Comparison of ENCODE assay signal across 8 cellular contexts in genomic region chr18:63155169-63155852, GRCh38.
DNase-seq lines count a peak whose midpoint lies in the region; ATAC-seq and TF ChIP-seq lines count a peak whose summit lies in the region.

No MANE protein-coding gene starts in this region.

- H3K9ac ChIP-seq in IMR-90 (ENCODE audit: low read depth, low read length) = no peak overlapping the region

- TF ChIP-seq CTCF in IMR-90 (conservative IDR thresholded peaks at IDR 0.05; ENCODE audit: low read depth, low read length) (peak; percentile 32), OCI-LY7 (conservative IDR thresholded peaks at IDR 0.05; ENCODE audit: low read length) (peak; percentile 77)

- H4K20me1 ChIP-seq in IMR-90 (ENCODE audit: insufficient read depth, low read length) (no peaks in the 10 kb centered on the region; the same call in 1 of the 2 replicates), OCI-LY7 (ENCODE audit: insufficient read depth, low read length) (no peaks in the 10 kb centered on the region)

- H4K91ac ChIP-seq in IMR-90 (ENCODE audit: insufficient read depth, low read depth, low read length) = no peak overlapping the region

- no peaks in the 10 kb centered on the region; the same call in 1 of the 2 replicates for H3K9me1 ChIP-seq in IMR-90 (ENCODE audit: insufficient read depth, low read length)

- no peak overlapping the region for H2BK5ac ChIP-seq in IMR-90 (ENCODE audit: low read depth, low read length, poor library complexity, severe bottlenecking)

- dilution Hi-C loops in IMR-90 (cut with HindIII; ENCODE audit: low sequenced_read_pairs, unreplicated experiment) = no loop called here

- H3K23ac ChIP-seq in IMR-90 (ENCODE audit: low read depth, low read length) = no peak overlapping the region

- no peaks in the 10 kb centered on the region for H3K36me3 ChIP-seq in IMR-90 (ENCODE audit: control insufficient read depth, insufficient read depth, low read length)
- no peaks in the 10 kb centered on the region for H3K36me3 ChIP-seq in OCI-LY7 (ENCODE audit: insufficient read depth, low read length)

- H3K9me3 ChIP-seq in IMR-90 (ENCODE audit: control insufficient read depth, insufficient read depth, low read length) (no peaks in the 10 kb centered on the region), OCI-LY7 (ENCODE audit: low read length) (no peaks in the 10 kb centered on the region)

- 80% methylated on average over 10 of the region's 23 CpGs; no CpG with 5 or more reads in 1 of the 2 experiments for WGBS in IMR-90 (ENCODE audit: extremely low coverage in 2 of 2, insufficient read length in 1 of 2), 2 experiments

- in situ Hi-C loops in IMR-90 (cut with MboI; ENCODE audit: low sequenced_read_pairs) = no loop called here

- CTCF ChIA-PET in IMR-90 (lab: Yijun Ruan, JAX) (no interaction called here), OCI-LY7 (lab: Charles Lee; ENCODE audit: unreplicated experiment) (interaction anchor here (0.7 kb wide), 1 partner anchor 18 kb away, joined by 3 read pairs; no protein-coding TSS in a partner anchor)

- no peak overlapping the region for H4K8ac ChIP-seq in IMR-90 (ENCODE audit: low read depth in 2 of 2, low read length in 2 of 2)

- BruUV-seq in IMR-90 (replicated peaks; lab: Mats Ljungman, UMichigan) = no TSS peak
- no TSS peak for BruUV-seq in OCI-LY7 (replicated peaks; lab: Mats Ljungman, UMichigan)

- no peaks in the 10 kb centered on the region for H3K79me1 ChIP-seq in IMR-90 (ENCODE audit: low read depth in 1 of 2, low read length in 2 of 2)

- intact Hi-C loops in IMR-90 (cut with micrococcal nuclease) (no loop called here), OCI-LY7 (cut with micrococcal nuclease; ENCODE audit: unreplicated experiment) (loop anchor here (1.0 to 5.0 kb wide), 3 partner anchors 15 to 52 kb away; no protein-coding TSS in a partner anchor), head of caudate nucleus (cut with DNase I) (no loop called here), sciatic nerve (cut with DNase I) (no loop called here)

- H2AK5ac ChIP-seq in IMR-90 (ENCODE audit: low read depth, low read length) = no peak overlapping the region

- H3K27ac ChIP-seq in IMR-90 (ENCODE audit: insufficient read depth, low read length) (no peak overlapping the region), OCI-LY7 (ENCODE audit: low read depth, low read length, poor library complexity, severe bottlenecking) (no peak overlapping the region)

- H3K4me3 ChIP-seq in IMR-90 (ENCODE audit: insufficient read depth, low read depth, low read length) = no peak overlapping the region
- peak overlapping the region; percentile 41 for H3K4me3 ChIP-seq in OCI-LY7 (ENCODE audit: low read depth, low read length, poor library complexity, severe bottlenecking)

- POLR2A ChIA-PET in IMR-90 (lab: Charles Lee; ENCODE audit: unreplicated experiment) (no interaction called here), OCI-LY7 (lab: Charles Lee) (interaction anchor here (0.6 to 2.7 kb wide), 2 partner anchors 14 to 21 kb away, joined by 3 to 8 read pairs; no protein-coding TSS in a partner anchor)

- H3K27me3 ChIP-seq in IMR-90 (ENCODE audit: control insufficient read depth, insufficient read depth, low read length) = peaks cover 18% of the 10 kb centered on the region

- no peak overlapping the region for H3K4ac ChIP-seq in IMR-90 (ENCODE audit: low read depth, low read length)

- H3K56ac ChIP-seq in IMR-90 (ENCODE audit: extremely low read depth, insufficient read depth, low read length) = no peak overlapping the region

- TF ChIP-seq RAD21 in IMR-90 (IDR thresholded peaks at IDR 0.05; ENCODE audit: low read length) = peak; percentile 31

- no peaks in the 10 kb centered on the region for H3K4me1 ChIP-seq in IMR-90 (ENCODE audit: control insufficient read depth, insufficient read depth, low read length)
- peaks cover 55% of the 10 kb centered on the region for H3K4me1 ChIP-seq in OCI-LY7 (ENCODE audit: insufficient read depth, low read length, poor library complexity, severe bottlenecking)

- peak overlapping the region; percentile 42 for H2AK9ac ChIP-seq in IMR-90 (replicated peaks; ENCODE audit: low read depth, low read length, poor library complexity)

- peak; percentile 52 for DNase-seq in DMS 273 treated with DMSO at 0.1 percent for 48 hours (lab: John Stamatoyannopoulos, UW)
- DNase-seq in IMR-90 = no peak
- DNase-seq in OCI-LY7 (ENCODE audit: low spot score) = peak; percentile 79
- peak; percentile 79 for DNase-seq in activated T-helper 9 cell treated with anti-CD3 and anti-CD28 coated beads, Interleukin-2, amount 50 U/mL, for 16 hours (ENCODE audit: low read depth)
- peak in 39 of 42 donors; percentile 16 to 83 (median 63) for DNase-seq in head of caudate nucleus
- DNase-seq in sciatic nerve (ENCODE audit: low spot score) = peak; percentile 75
- no peak for DNase-seq in foreskin melanocyte

- no peak for TF ChIP-seq POLR2A in IMR-90 (IDR thresholded peaks at IDR 0.05; ENCODE audit: low read depth, low read length)

- no peak overlapping the region for H3K14ac ChIP-seq in IMR-90 (replicated peaks; ENCODE audit: low read depth, low read length)

- H2BK15ac ChIP-seq in IMR-90 (ENCODE audit: low read depth, low read length) = no peak overlapping the region

- H3K9me2 ChIP-seq in OCI-LY7 (ENCODE audit: insufficient read depth, low read length) = no peaks in the 10 kb centered on the region

- H2AFZ ChIP-seq in IMR-90 (replicated peaks; ENCODE audit: low read length, poor library complexity) = no peak overlapping the region
- H2AFZ ChIP-seq in OCI-LY7 (ENCODE audit: low read length) = peak overlapping the region; percentile 75

- no peak overlapping the region for H2BK120ac ChIP-seq in IMR-90 (ENCODE audit: low read depth, low read length)

- no peak overlapping the region for H2BK20ac ChIP-seq in IMR-90 (ENCODE audit: low read depth, low read length)

- no peak overlapping the region for H4K5ac ChIP-seq in IMR-90 (ENCODE audit: low read depth, low read length)

- no peak overlapping the region for H3K18ac ChIP-seq in IMR-90 (ENCODE audit: low read depth, low read length)

- ATAC-seq in GM21515 (IDR thresholded peaks at IDR 0.05; ENCODE audit: unreplicated experiment) (peak; percentile 33), IMR-90 (ENCODE audit: low read depth) (no peak), sciatic nerve (peak; percentile 67)

- no peak overlapping the region for H3K4me2 ChIP-seq in IMR-90 (ENCODE audit: low read depth, low read length)
- peak overlapping the region; percentile 90 for H3K4me2 ChIP-seq in OCI-LY7 (ENCODE audit: low read length)

- H3K79me2 ChIP-seq in OCI-LY7 (ENCODE audit: insufficient read depth, low read depth, low read length) = no peaks in the 10 kb centered on the region

TF ChIP-seq in IMR-90, 13 proteins besides CTCF, POLR2A, EP300 and RAD21:
- TF ChIP-seq FOS (IDR thresholded peaks at IDR 0.05; ENCODE audit: low read depth, low read length) (no peak), NFE2L2 (IDR thresholded peaks at IDR 0.05; ENCODE audit: low read depth, low read length) (no peak), SMC3 (IDR thresholded peaks at IDR 0.05; ENCODE audit: low read depth, low read length) (no peak), MAZ (IDR thresholded peaks at IDR 0.05; ENCODE audit: borderline replicate concordance, low read depth, low read length) (no peak), ELK1 (IDR thresholded peaks at IDR 0.05; ENCODE audit: borderline replicate concordance, low read depth, low read length) (no peak), MAFK (IDR thresholded peaks at IDR 0.05; ENCODE audit: low read depth, low read length) (no peak), CEBPB (IDR thresholded peaks at IDR 0.05; ENCODE audit: low read depth, low read length) (no peak), CHD1 (IDR thresholded peaks at IDR 0.05; ENCODE audit: low read depth, low read length) (no peak), USF2 (IDR thresholded peaks at IDR 0.05; ENCODE audit: low read depth, low read length) (no peak), RFX5 (IDR thresholded peaks at IDR 0.05; ENCODE audit: low read depth, low read length) (no peak), BHLHE40 (IDR thresholded peaks at IDR 0.05; ENCODE audit: low read depth, low read length) (no peak), MXI1 (IDR thresholded peaks at IDR 0.05; ENCODE audit: borderline replicate concordance, low read depth, low read length) (no peak), RCOR1 (IDR thresholded peaks at IDR 0.05; ENCODE audit: insufficient replicate concordance, low read length) (no peak)

Comparison
In these comparisons a context has a peak if more than half of its experiments do, and no peak if none do; other contexts are left out.
1. DNase-seq: peak in DMS 273 treated with DMSO at 0.1 percent for 48 hours (single experiment), OCI-LY7 (single experiment), activated T-helper 9 cell treated with anti-CD3 and anti-CD28 coated beads, Interleukin-2, amount 50 U/mL, for 16 hours (single experiment), head of caudate nucleus (39 of 42) and sciatic nerve (single experiment); none in IMR-90 (single experiment) and foreskin melanocyte (single experiment).